26 cellular contexts compared by ENCODE assay signal in the genomic region with DNA sequence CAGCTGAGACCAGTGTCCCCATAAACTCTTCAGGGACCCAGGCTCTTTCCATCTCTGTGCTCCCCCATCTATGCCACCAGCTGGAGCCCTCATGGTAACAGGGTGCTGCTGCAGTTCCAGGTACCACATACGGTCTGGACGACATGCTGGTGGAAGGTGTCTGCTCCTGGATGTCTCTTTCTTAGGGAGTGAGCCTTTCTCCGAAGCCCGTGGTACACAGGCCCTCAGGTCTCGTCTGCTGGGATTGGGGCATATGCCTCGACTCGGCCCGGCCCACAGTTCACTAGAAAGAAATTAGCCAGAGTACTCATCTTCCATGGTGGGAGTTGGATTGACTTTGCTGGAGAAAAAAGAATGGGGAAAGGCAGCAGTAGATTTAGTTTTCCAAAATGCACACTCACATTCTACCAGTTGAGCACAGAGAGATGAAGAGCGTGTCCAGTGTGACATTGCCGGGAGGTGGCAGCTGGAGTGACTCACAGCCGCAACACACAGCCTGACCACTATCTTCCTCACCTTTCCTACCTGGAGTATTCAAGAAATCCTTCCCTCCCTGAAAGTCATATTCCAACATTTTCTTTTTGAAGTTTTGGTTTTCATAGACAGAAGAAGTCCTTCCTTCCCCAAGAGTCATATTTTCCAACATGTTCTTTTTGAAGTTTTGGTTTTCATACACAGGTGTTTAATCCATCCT. TPM values are rescaled to one million over a fixed set of nuclear protein-coding genes. Genes with fewer than 3 reads are reported as not detected.
"Had no signal": no experiment of that assay in that cellular context is flagged by ENCODE, and none has a peak within 500 bp of the region (broad histone marks: within the 10 kb centered on the region; RNA-seq: fewer than 3 reads in every experiment).

No MANE protein-coding gene starts in this region.

- H3K4me2 ChIP-seq: neural progenitor cell had no signal

- H3K9me3 ChIP-seq: esophagus muscularis mucosa, gastrocnemius medialis, heart right ventricle, left ventricle myocardium inferior, lower lobe of right lung, psoas muscle, stomach, thoracic aorta, uterus had no signal

- H2AFZ ChIP-seq: neural progenitor cell had no signal

- H3K4me1 ChIP-seq: esophagus muscularis mucosa, gastrocnemius medialis, heart right ventricle, left ventricle myocardium inferior, lower lobe of right lung, neural progenitor cell, psoas muscle, stomach, uterus had no signal

- H3K27me3 ChIP-seq: esophagus muscularis mucosa, neural progenitor cell, uterus had no signal

- ATAC-seq: gastrocnemius medialis; heart right ventricle; lower lobe of right lung; natural killer cell treated with Interleukin-12 subunit alpha and Interleukin-12 subunit beta and Interleukin-15 and Interleukin-18, amount 100 ng/mL, for 72 hours; psoas muscle; sciatic nerve had no signal

- H3K36me3 ChIP-seq: esophagus muscularis mucosa, gastrocnemius medialis, heart right ventricle, left ventricle myocardium inferior, lower lobe of right lung, neural progenitor cell, stomach, thoracic aorta, uterus had no signal

- H3K4me3 ChIP-seq: dorsolateral prefrontal cortex, esophagus muscularis mucosa, gastrocnemius medialis, heart right ventricle, left ventricle myocardium inferior, lower lobe of right lung, neural progenitor cell, psoas muscle, stomach, thoracic aorta, uterus had no signal

- H3K9ac ChIP-seq: neural progenitor cell had no signal

- FAIRE-seq: islet of Langerhans had no signal

- H3K27ac ChIP-seq: dorsolateral prefrontal cortex, epithelial cell of prostate, esophagus muscularis mucosa, gastrocnemius medialis, heart right ventricle, left ventricle myocardium inferior, lower lobe of right lung, neural progenitor cell, psoas muscle, stomach, thoracic aorta, uterus had no signal

- DNase-seq: cortex of kidney; dorsolateral prefrontal cortex; effector CD8-positive, alpha-beta T cell; gastrocnemius medialis; heart right ventricle; hypothalamus; left ventricle myocardium inferior; lower lobe of right lung; midbrain; occipital lobe; psoas muscle; retina; stimulated activated naive CD4-positive, alpha-beta T cell; stomach; substantia nigra; uterus had no signal

RNA-seq across cellular contexts. Expression of a gene that starts 18.6 kb away (rescaled TPM):
- total RNA-seq: chondrocyte; dorsolateral prefrontal cortex; esophagus muscularis mucosa; fibroblast of villous mesenchyme; gastrocnemius medialis; heart right ventricle; left ventricle myocardium inferior; lower lobe of right lung; natural killer cell treated with Interleukin-12 subunit alpha and Interleukin-12 subunit beta and Interleukin-15 and Interleukin-18, amount 100 ng/mL, for 72 hours; occipital lobe; psoas muscle; sciatic nerve; skeletal muscle tissue; stomach; thoracic aorta; uterus had no signal
- polyA plus RNA-seq: heart right ventricle, psoas muscle, stomach had no signal

RNA-seq across cellular contexts. Expression of a gene that starts 44.5 kb away (rescaled TPM):
- total RNA-seq: chondrocyte; fibroblast of villous mesenchyme; natural killer cell treated with Interleukin-12 subunit alpha and Interleukin-12 subunit beta and Interleukin-15 and Interleukin-18, amount 100 ng/mL, for 72 hours; psoas muscle had no signal
